14 cellular contexts compared by ENCODE assay signal in genomic region chrX:124239324-124239723, GRCh38.
DNase-seq lines count a peak whose midpoint lies in the region; ATAC-seq lines count a peak whose summit lies in the region.
"Had no signal": no experiment of that assay in that cellular context is flagged by ENCODE, and none has a peak within 500 bp of the region (broad histone marks: within the 10 kb centered on the region; RNA-seq: fewer than 3 reads in every experiment).

No MANE protein-coding gene starts in this region.

- H3K36me3 Mint-ChIP-seq in CD4-positive, alpha-beta memory T cell = no peaks in the 10 kb centered on the region
- H3K36me3 Mint-ChIP-seq in activated T-helper 1 cell treated with anti-CD3 and anti-CD28 coated beads, Interleukin-12 subunit alpha, Interleukin-12 subunit beta, Interleukin-2, Interleukin-4 antibody, amounts not matched to agents 30 ng/mL and 10 ng/mL and 1 ng/mL, durations not matched to agents 14 hours and 24 hours and 36 hours (ENCODE audit: low read depth) = no peaks in the 10 kb centered on the region

- no peaks in the 10 kb centered on the region for H3K27me3 ChIP-seq in CD4-positive, alpha-beta memory T cell (ENCODE audit: insufficient read depth, low read length)
- H3K27me3 ChIP-seq: neural progenitor cell had no signal

- peaks cover 15% of the 10 kb centered on the region for H3K4me1 ChIP-seq in CD4-positive, alpha-beta memory T cell (ENCODE audit: insufficient read depth, low read length)
- H3K4me1 ChIP-seq: BLaER1 treated with 17β-estradiol and CSF1 and Interleukin-3, amounts not matched to agents 10 nM and 100 nM; neural progenitor cell had no signal

- ATAC-seq in GM18909 (IDR thresholded peaks at IDR 0.05; ENCODE audit: poor library complexity, unreplicated experiment) (peak; percentile 41), HG02884 (IDR thresholded peaks at IDR 0.05; ENCODE audit: unreplicated experiment) (peak; percentile 19)

- CTCF ChIA-PET in CD4-positive, alpha-beta memory T cell (lab: Charles Lee; ENCODE audit: partially characterized antibody) = no interaction called here

- POLR2A ChIA-PET in CD4-positive, alpha-beta memory T cell (lab: Charles Lee; ENCODE audit: partially characterized antibody) = interaction anchor here (0.8 to 1.1 kb wide), 2 partner anchors 107 to 109 kb away, joined by 3 to 5 read pairs; partner anchors contain the start of gene SH2D1A

- H3K9me3 Mint-ChIP-seq in CD4-positive, alpha-beta memory T cell = no peaks in the 10 kb centered on the region
- H3K9me3 Mint-ChIP-seq in activated T-helper 1 cell treated with anti-CD3 and anti-CD28 coated beads, Interleukin-12 subunit alpha, Interleukin-12 subunit beta, Interleukin-2, Interleukin-4 antibody, amounts not matched to agents 30 ng/mL and 10 ng/mL and 1 ng/mL, durations not matched to agents 14 hours and 24 hours and 36 hours = no peaks in the 10 kb centered on the region

- H3K9me3 ChIP-seq in CD4-positive, alpha-beta memory T cell (ENCODE audit: control insufficient read depth in 1 of 2, low read length in 2 of 2) = no peaks in the 10 kb centered on the region
- H3K9me3 ChIP-seq: thoracic aorta had no signal

- peak in 4 of 5 donors; percentile 10 to 50 (median 16) for DNase-seq in CD4-positive, alpha-beta memory T cell
- DNase-seq in activated T-helper 1 cell treated with anti-CD3 and anti-CD28 coated beads, Interleukin-12 subunit alpha, Interleukin-12 subunit beta, Interleukin-2, Interleukin-4 antibody, amounts not matched to agents 30 ng/mL and 10 ng/mL and 1 ng/mL, durations not matched to agents 14 hours and 24 hours and 36 hours (ENCODE audit: low spot score) = no peak
- no peak for DNase-seq in caudate nucleus (lab: John Stamatoyannopoulos, UW)
- no peak for DNase-seq in SK-N-DZ (ENCODE audit: low spot score)
- DNase-seq in NCI-H510A treated with DMSO at 0.1 percent for 48 hours (lab: John Stamatoyannopoulos, UW) = no peak
- DNase-seq in NCI-H226 = no peak
- DNase-seq: NCI-H1105 treated with DMSO at 0.1 percent for 48 hours, NCI-H526 had no signal

- peak overlapping the region; percentile 49 to 81 (median 69) for H3K4me3 Mint-ChIP-seq in CD4-positive, alpha-beta memory T cell
- H3K4me3 Mint-ChIP-seq in activated T-helper 1 cell treated with anti-CD3 and anti-CD28 coated beads, Interleukin-12 subunit alpha, Interleukin-12 subunit beta, Interleukin-2, Interleukin-4 antibody, amounts not matched to agents 30 ng/mL and 10 ng/mL and 1 ng/mL, durations not matched to agents 14 hours and 24 hours and 36 hours = peak overlapping the region; percentile 59
- H3K4me3 Mint-ChIP-seq: neural progenitor cell had no signal

- H3K27ac ChIP-seq in CD4-positive, alpha-beta memory T cell (ENCODE audit: low read depth, low read length) = peak overlapping the region; percentile 13
- no peak overlapping the region for H3K27ac ChIP-seq in caudate nucleus (ENCODE audit: low read depth, low read length)
- H3K27ac ChIP-seq: BLaER1 treated with 17β-estradiol and CSF1 and Interleukin-3, amounts not matched to agents 10 nM and 100 nM; neural progenitor cell; RWPE1; thoracic aorta had no signal

- no peak overlapping the region for H3K4me3 ChIP-seq in CD4-positive, alpha-beta memory T cell (ENCODE audit: low read length in 2 of 2)
- H3K4me3 ChIP-seq: BLaER1 treated with 17β-estradiol and CSF1 and Interleukin-3, amounts not matched to agents 10 nM and 100 nM; neural progenitor cell; thoracic aorta had no signal

- peaks cover 15 to 32% (median 24%) of the 10 kb centered on the region in 4 donors for H3K4me1 Mint-ChIP-seq in CD4-positive, alpha-beta memory T cell
- peaks cover 45% of the 10 kb centered on the region for H3K4me1 Mint-ChIP-seq in activated T-helper 1 cell treated with anti-CD3 and anti-CD28 coated beads, Interleukin-12 subunit alpha, Interleukin-12 subunit beta, Interleukin-2, Interleukin-4 antibody, amounts not matched to agents 30 ng/mL and 10 ng/mL and 1 ng/mL, durations not matched to agents 14 hours and 24 hours and 36 hours (ENCODE audit: low read depth)

- H3K27me3 Mint-ChIP-seq in CD4-positive, alpha-beta memory T cell = no peaks in the 10 kb centered on the region
- peaks cover 4% of the 10 kb centered on the region for H3K27me3 Mint-ChIP-seq in activated T-helper 1 cell treated with anti-CD3 and anti-CD28 coated beads, Interleukin-12 subunit alpha, Interleukin-12 subunit beta, Interleukin-2, Interleukin-4 antibody, amounts not matched to agents 30 ng/mL and 10 ng/mL and 1 ng/mL, durations not matched to agents 14 hours and 24 hours and 36 hours (ENCODE audit: insufficient read depth)

- intact Hi-C loops in CD4-positive, alpha-beta memory T cell (cut with micrococcal nuclease) = no loop called here
- intact Hi-C loops in activated T-helper 1 cell treated with anti-CD3 and anti-CD28 coated beads, Interleukin-12 subunit alpha, Interleukin-12 subunit beta, Interleukin-2, Interleukin-4 antibody, amounts not matched to agents 30 ng/mL and 10 ng/mL and 1 ng/mL, durations not matched to agents 14 hours and 24 hours and 36 hours (cut with micrococcal nuclease) = no loop called here

- H3K27ac Mint-ChIP-seq in CD4-positive, alpha-beta memory T cell = peak overlapping the region; percentile 65 to 80 (median 75)
- H3K27ac Mint-ChIP-seq in activated T-helper 1 cell treated with anti-CD3 and anti-CD28 coated beads, Interleukin-12 subunit alpha, Interleukin-12 subunit beta, Interleukin-2, Interleukin-4 antibody, amounts not matched to agents 30 ng/mL and 10 ng/mL and 1 ng/mL, durations not matched to agents 14 hours and 24 hours and 36 hours = peak overlapping the region; percentile 87
- H3K27ac Mint-ChIP-seq: neural progenitor cell had no signal

- no peaks in the 10 kb centered on the region for H3K36me3 ChIP-seq in CD4-positive, alpha-beta memory T cell (ENCODE audit: insufficient read depth, low read length)
- H3K36me3 ChIP-seq: BLaER1 treated with 17β-estradiol and CSF1 and Interleukin-3, amounts not matched to agents 10 nM and 100 nM; neural progenitor cell; thoracic aorta had no signal

Comparison
In these comparisons a context has a peak if more than half of its experiments do, and no peak if none do; other contexts are left out.
1. DNase-seq: peak in CD4-positive, alpha-beta memory T cell (4 of 5); none in activated T-helper 1 cell treated with anti-CD3 and anti-CD28 coated beads, Interleukin-12 subunit alpha, Interleukin-12 subunit beta, Interleukin-2, Interleukin-4 antibody, amounts not matched to agents 30 ng/mL and 10 ng/mL and 1 ng/mL, durations not matched to agents 14 hours and 24 hours and 36 hours (single experiment), caudate nucleus (0 of 61), SK-N-DZ (single experiment), NCI-H510A treated with DMSO at 0.1 percent for 48 hours (single experiment) and NCI-H226 (single experiment).